ENCODE assay signal across 8 cellular contexts in the genomic region with DNA sequence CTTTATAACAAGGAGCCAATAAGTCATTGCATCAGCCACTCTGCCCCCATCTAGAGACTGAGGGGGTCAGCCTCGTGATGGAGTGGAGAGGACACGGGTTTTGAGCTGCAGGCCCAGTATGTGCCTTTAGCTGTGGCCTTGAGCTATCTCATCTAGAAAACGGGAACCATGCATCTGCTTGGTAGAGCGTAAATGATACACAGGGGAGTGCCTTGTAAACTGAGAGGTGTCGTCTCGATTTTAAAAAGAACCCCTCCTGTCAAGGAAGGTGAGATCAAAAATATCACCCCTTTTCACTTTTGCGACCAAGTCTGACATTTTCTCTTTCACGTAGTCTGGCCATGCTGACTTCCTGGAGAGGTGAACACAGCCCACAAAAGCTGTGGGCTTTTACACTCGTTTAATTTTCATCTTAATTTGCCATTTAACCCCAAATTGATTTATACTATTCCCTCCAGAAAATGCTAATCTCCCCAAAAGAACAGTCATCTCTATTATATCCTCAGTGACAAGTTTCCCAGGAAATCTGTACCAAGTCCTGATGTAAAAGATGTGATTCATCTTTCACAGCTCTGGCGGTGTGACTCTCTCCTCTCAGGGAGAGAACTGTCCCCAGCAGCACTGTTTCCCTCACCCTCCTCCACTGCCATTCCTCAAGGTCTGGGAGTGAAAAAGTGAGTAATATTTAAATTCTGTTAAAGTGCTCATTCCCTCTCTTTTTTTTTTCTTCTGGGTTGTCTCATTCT. TPM values are rescaled to one million over a fixed set of nuclear protein-coding genes. Genes with fewer than 3 reads are reported as not detected.
DNase-seq lines count a peak whose midpoint lies in the region; ATAC-seq and TF ChIP-seq lines count a peak whose summit lies in the region.

No MANE protein-coding gene starts in this region.

- H3K4me1 Mint-ChIP-seq in chondrocyte (ENCODE audit: low read depth) (peaks cover 21% of the 10 kb centered on the region), H9 (peaks cover 4% of the 10 kb centered on the region in 2 experiments), WTC11 (peaks cover 8% of the 10 kb centered on the region)

- intact Hi-C loops in ovary (cut with DNase I), result no loop called here

- H3K4me3 Mint-ChIP-seq in chondrocyte (ENCODE audit: unreplicated experiment), result no peak overlapping the region
- H3K4me3 Mint-ChIP-seq in H9, result no peak overlapping the region
- H3K4me3 Mint-ChIP-seq in WTC11, result no peak overlapping the region

- H3K4me3 ChIP-seq in GM08714 (ENCODE audit: low read length), result peak overlapping the region; percentile 45; the same call in 1 of the 2 replicates
- no peak overlapping the region for H3K4me3 ChIP-seq in ovary

- CTCF ChIA-PET in WTC11 (lab: Charles Lee), result interaction anchor here (1.3 to 1.4 kb wide), 2 partner anchors 21 to 224 kb away, joined by 3 read pairs; no protein-coding TSS in a partner anchor

- DNase-seq in HS-27A (ENCODE audit: low read depth) (peak; percentile 7), chondrocyte (ENCODE audit: low spot score) (no peak), stromal cell of bone marrow (ENCODE audit: low read depth) (peak; percentile 72), H9 (no peak), WTC11 (ENCODE audit: low spot score) (no peak), ovary (no peak)

- H4K8ac ChIP-seq in H9 (replicated peaks; ENCODE audit: insufficient read length, low read depth, low read length), result no peak overlapping the region

- H3K56ac ChIP-seq in H9 (ENCODE audit: insufficient read length, low read depth, low read length), result no peak overlapping the region

- H3T11ph ChIP-seq in H9 (ENCODE audit: low read length), result no peak overlapping the region

- H3K27me3 ChIP-seq in H9 (ENCODE audit: insufficient read depth, low read length) (no peaks in the 10 kb centered on the region), ovary (no peaks in the 10 kb centered on the region)

- H3K4ac ChIP-seq in H9 (ENCODE audit: low read depth, low read length), result no peak overlapping the region

- H3K36me3 ChIP-seq in ovary, result no peaks in the 10 kb centered on the region

- no peak overlapping the region for H3K4me2 ChIP-seq in H9 (ENCODE audit: insufficient read depth, insufficient read length, low read length)

- H2AK5ac ChIP-seq in H9 (ENCODE audit: insufficient read length, low read length), result no peak overlapping the region

- no peaks in the 10 kb centered on the region for H3K23me2 ChIP-seq in H9 (ENCODE audit: insufficient read length, low read depth, low read length, poor library complexity, severe bottlenecking)

- H3K9me3 Mint-ChIP-seq in chondrocyte (ENCODE audit: low read depth) (no peaks in the 10 kb centered on the region), H9 (no peaks in the 10 kb centered on the region), WTC11 (no peaks in the 10 kb centered on the region)

- no peak for TF ChIP-seq EP300 in ovary (IDR thresholded peaks at IDR 0.05)

- ATAC-seq in GM21447 (IDR thresholded peaks at IDR 0.05; ENCODE audit: unreplicated experiment), result peak; percentile 54
- no peak for ATAC-seq in WTC11

- no peak for TF ChIP-seq POLR2A in ovary (IDR thresholded peaks at IDR 0.05)

- H3K18ac ChIP-seq in H9 (ENCODE audit: insufficient read length, low read depth, low read length), result no peak overlapping the region

- H3K79me2 ChIP-seq in H9 (ENCODE audit: insufficient read depth, low read length), result no peaks in the 10 kb centered on the region

- H2AFZ ChIP-seq in H9 (ENCODE audit: low read length), result no peak overlapping the region

- no peak overlapping the region for H2BK120ac ChIP-seq in H9 (ENCODE audit: low read depth, low read length, poor library complexity, severe bottlenecking)

- H3K27ac Mint-ChIP-seq in chondrocyte (ENCODE audit: unreplicated experiment) (peak overlapping the region; percentile 20), H9 (no peak overlapping the region; a peak in 1 of 7 replicates), WTC11 (no peak overlapping the region)

- H4K20me1 ChIP-seq in H9 (ENCODE audit: control insufficient read depth, insufficient read depth, insufficient read length), result no peaks in the 10 kb centered on the region

- H3K27ac ChIP-seq in H9 (ENCODE audit: insufficient read length, low read depth, low read length) (no peak overlapping the region), ovary (no peak overlapping the region)

- H2BK12ac ChIP-seq in H9 (ENCODE audit: insufficient read length, low read depth, low read length), result no peak overlapping the region

- H3K27me3 Mint-ChIP-seq in chondrocyte (ENCODE audit: low read depth) (no peaks in the 10 kb centered on the region), H9 (ENCODE audit: low read depth) (no peaks in the 10 kb centered on the region), WTC11 (ENCODE audit: low read depth) (no peaks in the 10 kb centered on the region)

- H3K14ac ChIP-seq in H9 (ENCODE audit: insufficient read depth, low read length), result no peak overlapping the region

- no peak overlapping the region for H3K9ac ChIP-seq in H9 (ENCODE audit: extremely low read depth, insufficient read length, low read length)

- POLR2A ChIA-PET in WTC11 (lab: Charles Lee), result no interaction called here

- TF ChIP-seq CTCF in chondrocyte (IDR thresholded peaks at IDR 0.05) (no peak), H9 (conservative IDR thresholded peaks at IDR 0.05) (no peak), WTC11 (IDR thresholded peaks at IDR 0.05) (no peak), ovary (IDR thresholded peaks at IDR 0.05) (no peak)

- H3K9me3 ChIP-seq in H9 (ENCODE audit: control insufficient read depth, low read depth, low read length) (no peaks in the 10 kb centered on the region), ovary (no peaks in the 10 kb centered on the region)

- no peak overlapping the region for H4K5ac ChIP-seq in H9 (ENCODE audit: insufficient read length, low read depth, low read length)

- no peak overlapping the region for H2BK5ac ChIP-seq in H9 (ENCODE audit: insufficient read length, low read length)

- H4K91ac ChIP-seq in H9 (ENCODE audit: insufficient read length, low read depth, low read length), result no peak overlapping the region

- WGBS in H9 (ENCODE audit: extremely low coverage, insufficient read length, low lambda C conversion rate), result no CpG with 5 or more reads among the region's 10 CpGs
- WGBS in ovary, 3 donors, result 80 to 81% (median 81%) methylated on average over 10 of the region's 10 CpGs

- H3K36me3 Mint-ChIP-seq in chondrocyte (ENCODE audit: low read depth), result peaks cover 2% of the 10 kb centered on the region
- no peaks in the 10 kb centered on the region for H3K36me3 Mint-ChIP-seq in H9 (ENCODE audit: insufficient read depth in 1 of 3, low read depth in 3 of 3)
- H3K36me3 Mint-ChIP-seq in WTC11, result no peaks in the 10 kb centered on the region

- no peaks in the 10 kb centered on the region for H3K79me1 ChIP-seq in H9 (ENCODE audit: insufficient read depth, low read depth, low read length, poor library complexity, severe bottlenecking)

- H2BK15ac ChIP-seq in H9 (ENCODE audit: low read depth, low read length), result no peak overlapping the region

- H3K23ac ChIP-seq in H9 (ENCODE audit: insufficient read length, low read depth, low read length), result no peak overlapping the region

- no peak overlapping the region for H2BK20ac ChIP-seq in H9 (ENCODE audit: low read depth, low read length, poor library complexity, severe bottlenecking)

- H3K4me1 ChIP-seq in H9 (ENCODE audit: insufficient read depth, low read length) (no peaks in the 10 kb centered on the region), ovary (ENCODE audit: insufficient read depth) (no peaks in the 10 kb centered on the region)

TF ChIP-seq in WTC11, 78 proteins besides CTCF, POLR2A, EP300 and RAD21 (continues in another document):
- no peak for TF ChIP-seq ZNF416 (CRISPR knock-in tag; IDR thresholded peaks at IDR 0.05)
- TF ChIP-seq CREB1 (CRISPR knock-in tag; IDR thresholded peaks at IDR 0.05), result no peak
- no peak for TF ChIP-seq E2F1 (CRISPR knock-in tag; IDR thresholded peaks at IDR 0.05)
- TF ChIP-seq ESRRA (CRISPR knock-in tag; IDR thresholded peaks at IDR 0.05; ENCODE audit: borderline replicate concordance), result no peak
- no peak for TF ChIP-seq E2F4 (CRISPR knock-in tag; IDR thresholded peaks at IDR 0.05; ENCODE audit: borderline replicate concordance, low read depth)
- TF ChIP-seq HMGA2 (CRISPR knock-in tag; IDR thresholded peaks at IDR 0.05), result no peak
- no peak for TF ChIP-seq ATF1 (CRISPR knock-in tag; IDR thresholded peaks at IDR 0.05)
- TF ChIP-seq, protein P1, sequence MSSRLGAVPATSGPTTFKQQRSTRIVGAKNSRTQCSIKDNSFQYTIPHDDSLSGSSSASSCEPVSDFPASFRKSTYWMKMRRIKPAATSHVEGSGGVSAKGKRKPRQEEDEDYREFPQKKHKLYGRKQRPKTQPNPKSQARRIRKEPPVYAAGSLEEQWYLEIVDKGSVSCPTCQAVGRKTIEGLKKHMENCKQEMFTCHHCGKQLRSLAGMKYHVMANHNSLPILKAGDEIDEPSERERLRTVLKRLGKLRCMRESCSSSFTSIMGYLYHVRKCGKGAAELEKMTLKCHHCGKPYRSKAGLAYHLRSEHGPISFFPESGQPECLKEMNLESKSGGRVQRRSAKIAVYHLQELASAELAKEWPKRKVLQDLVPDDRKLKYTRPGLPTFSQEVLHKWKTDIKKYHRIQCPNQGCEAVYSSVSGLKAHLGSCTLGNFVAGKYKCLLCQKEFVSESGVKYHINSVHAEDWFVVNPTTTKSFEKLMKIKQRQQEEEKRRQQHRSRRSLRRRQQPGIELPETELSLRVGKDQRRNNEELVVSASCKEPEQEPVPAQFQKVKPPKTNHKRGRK (CRISPR knock-in tag; IDR thresholded peaks at IDR 0.05; ENCODE audit: borderline replicate concordance), result no peak
- no peak for TF ChIP-seq SMAD4 (CRISPR knock-in tag; IDR thresholded peaks at IDR 0.05)

RNA-seq across cellular contexts. Expression of gene VCPKMT, which starts 30.6 kb away (rescaled TPM):
- 9.3 to 10.4 TPM (median 9.7 TPM) in 3 replicates for total RNA-seq in chondrocyte
- 13.5 and 13.7 TPM in 2 replicates for total RNA-seq in H9 (2021)
- total RNA-seq in WTC11 (2021), result 10.5 to 11.5 TPM (median 11.1 TPM) in 3 replicates
- total RNA-seq in ovary, result 1 to 10 TPM; 5.1 to 7.8 (median 6.4) TPM
- polyA plus RNA-seq in ovary, result 1 to 10 TPM; 5.8 TPM

Comparison
In these comparisons a context has a peak if more than half of its experiments do, and no peak if none do; other contexts are left out.
1. DNase-seq: peak in HS-27A (single experiment) and stromal cell of bone marrow (single experiment); none in chondrocyte (single experiment), H9 (single experiment), WTC11 (single experiment) and ovary (0 of 5).